ENCODE assay signal across 19 cellular contexts in the genomic region with DNA sequence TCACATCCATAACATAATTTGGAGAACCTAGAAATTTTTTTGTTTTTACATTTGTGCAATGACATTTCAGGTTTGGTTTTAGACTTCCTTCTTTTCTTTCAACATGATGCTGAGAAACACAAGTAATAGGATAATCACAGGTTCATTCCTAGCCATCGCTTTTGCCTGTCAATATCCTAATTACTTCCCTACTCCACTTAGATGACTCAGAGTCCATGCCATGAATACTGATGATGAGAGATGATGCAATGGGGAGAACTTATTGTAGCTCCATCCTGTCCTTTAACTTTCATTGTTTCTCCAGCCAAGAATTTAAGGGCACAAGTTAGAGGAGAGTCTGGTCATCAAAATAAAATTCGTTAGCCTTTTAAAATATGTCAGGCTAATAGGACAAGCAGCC.
A peak's percentile ranks its signal among the peaks of the same experiment; 100 is the strongest.
DNase-seq lines count a peak whose midpoint lies in the region; ATAC-seq and TF ChIP-seq lines count a peak whose summit lies in the region.
"Had no signal": no experiment of that assay in that cellular context is flagged by ENCODE, and none has a peak within 500 bp of the region (broad histone marks: within the 10 kb centered on the region; RNA-seq: fewer than 3 reads in every experiment).

No MANE protein-coding gene starts in this region.

- ATAC-seq in WTC11, result no peak
- ATAC-seq: lower lobe of right lung; naive thymus-derived CD4-positive, alpha-beta T cell had no signal

- H3K4me3 ChIP-seq in adipocyte (ENCODE audit: low read length), result no peak overlapping the region
- H3K4me3 ChIP-seq in foreskin fibroblast (ENCODE audit: low read depth in 1 of 2, low read length in 2 of 2), result no peak overlapping the region
- H3K4me3 ChIP-seq: dorsolateral prefrontal cortex, lower lobe of right lung had no signal

- no peaks in the 10 kb centered on the region for H3K9me3 ChIP-seq in adipocyte (ENCODE audit: control insufficient read depth, low read length)
- H3K9me3 ChIP-seq: lower lobe of right lung had no signal

- H3K36me3 ChIP-seq in adipocyte (ENCODE audit: control insufficient read depth, insufficient read depth, low read length, severe bottlenecking), result no peaks in the 10 kb centered on the region
- H3K36me3 ChIP-seq: brain microvascular endothelial cell, lower lobe of right lung had no signal

- H3K36me3 Mint-ChIP-seq in WTC11, result no peaks in the 10 kb centered on the region
- H3K36me3 Mint-ChIP-seq: naive thymus-derived CD4-positive, alpha-beta T cell had no signal

- no peak overlapping the region for H3K4me3 Mint-ChIP-seq in WTC11
- H3K4me3 Mint-ChIP-seq: naive thymus-derived CD4-positive, alpha-beta T cell had no signal

- H3K9ac ChIP-seq in adipocyte (ENCODE audit: low read length), result no peak overlapping the region

- peaks cover 18% of the 10 kb centered on the region for H3K4me1 ChIP-seq in adipocyte (ENCODE audit: control insufficient read depth, insufficient read depth, low read length)
- H3K4me1 ChIP-seq: lower lobe of right lung had no signal

- no peak for TF ChIP-seq CTCF in foreskin fibroblast (IDR thresholded peaks at IDR 0.05; ENCODE audit: low read depth, low read length)
- no peak for TF ChIP-seq CTCF in GM13976 (IDR thresholded peaks at IDR 0.05; ENCODE audit: borderline replicate concordance, control extremely low read depth, extremely low read depth, insufficient read depth, missing control alignments)
- TF ChIP-seq CTCF in WTC11 (IDR thresholded peaks at IDR 0.05), result no peak

- H3K9me3 Mint-ChIP-seq in WTC11, result no peaks in the 10 kb centered on the region
- H3K9me3 Mint-ChIP-seq: naive thymus-derived CD4-positive, alpha-beta T cell had no signal

- POLR2A ChIA-PET in WTC11 (lab: Charles Lee), result no interaction called here

- peaks cover 22% of the 10 kb centered on the region for H3K4me1 Mint-ChIP-seq in WTC11
- H3K4me1 Mint-ChIP-seq: naive thymus-derived CD4-positive, alpha-beta T cell had no signal

- in situ Hi-C loops in GM13976 (cut with MboI; ENCODE audit: low sequenced_read_pairs, unreplicated experiment), result no loop called here

- CTCF ChIA-PET in WTC11 (lab: Charles Lee), result interaction anchor here (0.7 kb wide), 1 partner anchor 1560 kb away, joined by 3 read pairs; no protein-coding TSS in a partner anchor

- H3K27ac Mint-ChIP-seq in WTC11, result no peak overlapping the region
- H3K27ac Mint-ChIP-seq: naive thymus-derived CD4-positive, alpha-beta T cell; progenitor cell of endocrine pancreas had no signal

- no peaks in the 10 kb centered on the region for H3K27me3 Mint-ChIP-seq in WTC11 (ENCODE audit: low read depth)
- H3K27me3 Mint-ChIP-seq: progenitor cell of endocrine pancreas had no signal

- H3K27me3 ChIP-seq in adipocyte (replicated peaks; ENCODE audit: control insufficient read depth, insufficient read depth, low read length), result no peaks in the 10 kb centered on the region
- H3K27me3 ChIP-seq: brain microvascular endothelial cell, dorsolateral prefrontal cortex had no signal

- DNase-seq in DMS53 (lab: John Stamatoyannopoulos, UW) (peak; percentile 56), HT1080 (ENCODE audit: low read depth) (peak; percentile 49), adipocyte (ENCODE audit: low read depth) (peak; percentile 4), foreskin fibroblast (peak; percentile 20 to 75), NCI-H1105 (lab: John Stamatoyannopoulos, UW) (no peak), GM13976 (ENCODE audit: low spot score) (no peak), WTC11 (ENCODE audit: low spot score) (no peak)
- no peak for DNase-seq in effector CD8-positive, alpha-beta T cell (lab: John Stamatoyannopoulos, UW)
- DNase-seq: activated CD4-positive, alpha-beta T cell treated with anti-CD3 and anti-CD28 coated beads for 1 hour; activated CD8-positive, alpha-beta memory T cell treated with anti-CD3 and anti-CD28 coated beads, Interleukin-2, amount 50 U/mL, for 4 hours; activated naive CD4-positive, alpha-beta T cell treated with Interleukin-2 at 50 U/mL for 16 hours; brain microvascular endothelial cell; dorsolateral prefrontal cortex; lower lobe of right lung; naive thymus-derived CD4-positive, alpha-beta T cell; NCI-H2029; NCI-H526; T-helper 2 cell had no signal

TF ChIP-seq in WTC11, 78 proteins besides CTCF, POLR2A, EP300 and RAD21:
- TF ChIP-seq SOX15 (CRISPR knock-in tag; IDR thresholded peaks at IDR 0.05), result no peak
- no peak for TF ChIP-seq NR1H2 (CRISPR knock-in tag; IDR thresholded peaks at IDR 0.05)
- TF ChIP-seq ZNF219 (CRISPR knock-in tag; IDR thresholded peaks at IDR 0.05; ENCODE audit: borderline replicate concordance), result no peak
- TF ChIP-seq MXD4 (CRISPR knock-in tag; IDR thresholded peaks at IDR 0.05; ENCODE audit: borderline replicate concordance), result no peak
- no peak for TF ChIP-seq SMAD3 (CRISPR knock-in tag; IDR thresholded peaks at IDR 0.05; ENCODE audit: borderline replicate concordance)
- no peak for TF ChIP-seq ZNF423 (CRISPR knock-in tag; IDR thresholded peaks at IDR 0.05)
- TF ChIP-seq HMGA2 (CRISPR knock-in tag; IDR thresholded peaks at IDR 0.05), result no peak
- TF ChIP-seq KAT7 (CRISPR knock-in tag; IDR thresholded peaks at IDR 0.05; ENCODE audit: borderline replicate concordance), result no peak
- TF ChIP-seq, protein P1, sequence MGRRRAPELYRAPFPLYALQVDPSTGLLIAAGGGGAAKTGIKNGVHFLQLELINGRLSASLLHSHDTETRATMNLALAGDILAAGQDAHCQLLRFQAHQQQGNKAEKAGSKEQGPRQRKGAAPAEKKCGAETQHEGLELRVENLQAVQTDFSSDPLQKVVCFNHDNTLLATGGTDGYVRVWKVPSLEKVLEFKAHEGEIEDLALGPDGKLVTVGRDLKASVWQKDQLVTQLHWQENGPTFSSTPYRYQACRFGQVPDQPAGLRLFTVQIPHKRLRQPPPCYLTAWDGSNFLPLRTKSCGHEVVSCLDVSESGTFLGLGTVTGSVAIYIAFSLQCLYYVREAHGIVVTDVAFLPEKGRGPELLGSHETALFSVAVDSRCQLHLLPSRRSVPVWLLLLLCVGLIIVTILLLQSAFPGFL (CRISPR knock-in tag; IDR thresholded peaks at IDR 0.05; ENCODE audit: borderline replicate concordance), result no peak
- TF ChIP-seq ZNF121 (CRISPR knock-in tag; IDR thresholded peaks at IDR 0.05), result no peak
- TF ChIP-seq, protein P2, sequence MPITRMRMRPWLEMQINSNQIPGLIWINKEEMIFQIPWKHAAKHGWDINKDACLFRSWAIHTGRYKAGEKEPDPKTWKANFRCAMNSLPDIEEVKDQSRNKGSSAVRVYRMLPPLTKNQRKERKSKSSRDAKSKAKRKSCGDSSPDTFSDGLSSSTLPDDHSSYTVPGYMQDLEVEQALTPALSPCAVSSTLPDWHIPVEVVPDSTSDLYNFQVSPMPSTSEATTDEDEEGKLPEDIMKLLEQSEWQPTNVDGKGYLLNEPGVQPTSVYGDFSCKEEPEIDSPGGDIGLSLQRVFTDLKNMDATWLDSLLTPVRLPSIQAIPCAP (CRISPR knock-in tag; IDR thresholded peaks at IDR 0.05), result no peak
- no peak for TF ChIP-seq CREM (CRISPR knock-in tag; IDR thresholded peaks at IDR 0.05)

Comparison
In these comparisons a context has a peak if more than half of its experiments do, and no peak if none do; other contexts are left out.
1. DNase-seq: peak in DMS53 (single experiment), HT1080 (single experiment), adipocyte (single experiment) and foreskin fibroblast (2 of 2); none in effector CD8-positive, alpha-beta T cell (single experiment), NCI-H1105 (single experiment), GM13976 (single experiment) and WTC11 (single experiment).